2 cellular contexts compared by ENCODE assay signal in genomic region chr10:70054902-70055301, GRCh38.
TF ChIP-seq lines count a peak whose summit lies in the region.

No MANE protein-coding gene starts in this region.

TF ChIP-seq in HCT116, 20 proteins besides CTCF, POLR2A, EP300 and RAD21 (continued from another document):
- no peak for TF ChIP-seq ZBTB33 (IDR thresholded peaks at IDR 0.05; ENCODE audit: extremely low read depth, insufficient replicate concordance, low read length)
- TF ChIP-seq SIN3A (IDR thresholded peaks at IDR 0.05; ENCODE audit: low read depth), result no peak
- TF ChIP-seq SP1 (IDR thresholded peaks at IDR 0.05; ENCODE audit: low read depth), result no peak
- TF ChIP-seq TCF7L2 (IDR thresholded peaks at IDR 0.05; ENCODE audit: borderline replicate concordance, extremely low read depth, insufficient read depth, insufficient read length), result no peak
- TF ChIP-seq CEBPB (IDR thresholded peaks at IDR 0.05; ENCODE audit: low read depth), result no peak
- no peak for TF ChIP-seq EZH2 (IDR thresholded peaks at IDR 0.05)
- TF ChIP-seq REST (IDR thresholded peaks at IDR 0.05; ENCODE audit: low read depth), result no peak
- no peak for TF ChIP-seq ELF1 (IDR thresholded peaks at IDR 0.05; ENCODE audit: borderline replicate concordance, low read depth)
- TF ChIP-seq ATF3 (IDR thresholded peaks at IDR 0.05), result no peak
- TF ChIP-seq, protein P1, sequence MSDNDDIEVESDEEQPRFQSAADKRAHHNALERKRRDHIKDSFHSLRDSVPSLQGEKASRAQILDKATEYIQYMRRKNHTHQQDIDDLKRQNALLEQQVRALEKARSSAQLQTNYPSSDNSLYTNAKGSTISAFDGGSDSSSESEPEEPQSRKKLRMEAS (IDR thresholded peaks at IDR 0.05), result no peak
- no peak for TF ChIP-seq CBX3 (IDR thresholded peaks at IDR 0.05; ENCODE audit: low read depth)
- TF ChIP-seq ZNF274 (IDR thresholded peaks at IDR 0.05; ENCODE audit: low read depth, low read length), result no peak
- TF ChIP-seq YY1 (IDR thresholded peaks at IDR 0.05; ENCODE audit: extremely low read depth, insufficient replicate concordance, low read depth, low read length), result no peak
- TF ChIP-seq ZFX (IDR thresholded peaks at IDR 0.05), result no peak
- TF ChIP-seq SRF (IDR thresholded peaks at IDR 0.05; ENCODE audit: low read depth), result no peak
- TF ChIP-seq FOSL1 (IDR thresholded peaks at IDR 0.05; ENCODE audit: low read depth), result no peak
TF ChIP-seq in HCT116: peak in this region for 0.

TF ChIP-seq in K562, 482 proteins besides CTCF, POLR2A, EP300 and RAD21 (continued from another document):
- no peak for TF ChIP-seq NCOA6 (IDR thresholded peaks at IDR 0.05)
- TF ChIP-seq CHD4 (IDR thresholded peaks at IDR 0.05; ENCODE audit: insufficient read depth, insufficient replicate concordance, low read depth, low read length, poor library complexity, severe bottlenecking), result no peak
- TF ChIP-seq RFX7 (CRISPR knock-in tag; IDR thresholded peaks at IDR 0.05), result no peak
- TF ChIP-seq HMG20B (CRISPR knock-in tag; IDR thresholded peaks at IDR 0.05), result no peak
- no peak for TF ChIP-seq ZBTB43 (CRISPR knock-in tag; IDR thresholded peaks at IDR 0.05)
- TF ChIP-seq NR2C2 (CRISPR knock-in tag; IDR thresholded peaks at IDR 0.05), result no peak
- no peak for TF ChIP-seq NR2C2 (tag; IDR thresholded peaks at IDR 0.05)
- no peak for TF ChIP-seq SAFB2 (IDR thresholded peaks at IDR 0.05; ENCODE audit: borderline replicate concordance, low read depth, low read length, severe bottlenecking)
- no peak for TF ChIP-seq ZNF609 (CRISPR knock-in tag; IDR thresholded peaks at IDR 0.05; ENCODE audit: borderline replicate concordance)
- no peak for TF ChIP-seq CBFB (CRISPR knock-in tag; IDR thresholded peaks at IDR 0.05)
- TF ChIP-seq, protein P2, sequence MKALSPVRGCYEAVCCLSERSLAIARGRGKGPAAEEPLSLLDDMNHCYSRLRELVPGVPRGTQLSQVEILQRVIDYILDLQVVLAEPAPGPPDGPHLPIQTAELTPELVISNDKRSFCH (CRISPR knock-in tag; IDR thresholded peaks at IDR 0.05), result no peak
- TF ChIP-seq, protein P2 (tag; IDR thresholded peaks at IDR 0.05), result no peak
- TF ChIP-seq ZNF212 (CRISPR knock-in tag; IDR thresholded peaks at IDR 0.05), result no peak
- TF ChIP-seq, protein P3, sequence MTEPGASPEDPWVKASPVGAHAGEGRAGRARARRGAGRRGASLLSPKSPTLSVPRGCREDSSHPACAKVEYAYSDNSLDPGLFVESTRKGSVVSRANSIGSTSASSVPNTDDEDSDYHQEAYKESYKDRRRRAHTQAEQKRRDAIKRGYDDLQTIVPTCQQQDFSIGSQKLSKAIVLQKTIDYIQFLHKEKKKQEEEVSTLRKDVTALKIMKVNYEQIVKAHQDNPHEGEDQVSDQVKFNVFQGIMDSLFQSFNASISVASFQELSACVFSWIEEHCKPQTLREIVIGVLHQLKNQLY (CRISPR knock-in tag; conservative IDR thresholded peaks at IDR 0.05), result no peak
- no peak for TF ChIP-seq FUS (optimal IDR thresholded peaks at IDR 0.05; ENCODE audit: low read depth, low read length)
- TF ChIP-seq, protein P4, sequence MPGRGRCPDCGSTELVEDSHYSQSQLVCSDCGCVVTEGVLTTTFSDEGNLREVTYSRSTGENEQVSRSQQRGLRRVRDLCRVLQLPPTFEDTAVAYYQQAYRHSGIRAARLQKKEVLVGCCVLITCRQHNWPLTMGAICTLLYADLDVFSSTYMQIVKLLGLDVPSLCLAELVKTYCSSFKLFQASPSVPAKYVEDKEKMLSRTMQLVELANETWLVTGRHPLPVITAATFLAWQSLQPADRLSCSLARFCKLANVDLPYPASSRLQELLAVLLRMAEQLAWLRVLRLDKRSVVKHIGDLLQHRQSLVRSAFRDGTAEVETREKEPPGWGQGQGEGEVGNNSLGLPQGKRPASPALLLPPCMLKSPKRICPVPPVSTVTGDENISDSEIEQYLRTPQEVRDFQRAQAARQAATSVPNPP (IDR thresholded peaks at IDR 0.05; ENCODE audit: borderline replicate concordance, insufficient read depth, insufficient read length), result no peak
- TF ChIP-seq ZNF354B (CRISPR knock-in tag; IDR thresholded peaks at IDR 0.05), result no peak
- no peak for TF ChIP-seq COPS2 (conservative IDR thresholded peaks at IDR 0.05)
- TF ChIP-seq ARHGAP35 (IDR thresholded peaks at IDR 0.05; ENCODE audit: partially characterized antibody), result no peak
- no peak for TF ChIP-seq ESRRB (CRISPR knock-in tag; IDR thresholded peaks at IDR 0.05; ENCODE audit: borderline replicate concordance)
- TF ChIP-seq HDGF (IDR thresholded peaks at IDR 0.05), result no peak
